ENCODE assay signal across 7 cellular contexts in genomic region chr7:102272075-102272916, GRCh38. TPM values are rescaled to one million over a fixed set of nuclear protein-coding genes. Genes with fewer than 3 reads are reported as not detected.
DNase-seq lines count a peak whose midpoint lies in the region; ATAC-seq and TF ChIP-seq lines count a peak whose summit lies in the region.

No MANE protein-coding gene starts in this region.

- TF ChIP-seq POLR2A in sigmoid colon (IDR thresholded peaks at IDR 0.05): no peak

- TF ChIP-seq EP300 in sigmoid colon (IDR thresholded peaks at IDR 0.05): no peak

- H3K27ac ChIP-seq in right atrium auricular region: no peak overlapping the region
- no peak overlapping the region for H3K27ac ChIP-seq in sigmoid colon

- WGBS in sigmoid colon, 2 donors: 47 to 51% methylated on average over 21 of the region's 21 CpGs

- no peak for ATAC-seq in HG03469 (IDR thresholded peaks at IDR 0.05; ENCODE audit: unreplicated experiment)

- no peaks in the 10 kb centered on the region for H3K4me1 ChIP-seq in right atrium auricular region
- H3K4me1 ChIP-seq in sigmoid colon: peaks cover 0 to 8% (median 7%) of the 10 kb centered on the region in 4 donors

- peak; percentile 93 for TF ChIP-seq CTCF in GM12865 (IDR thresholded peaks at IDR 0.05; ENCODE audit: insufficient read depth, low read depth, low read length, missing control alignments)
- TF ChIP-seq CTCF in right atrium auricular region (IDR thresholded peaks at IDR 0.05): peak; percentile 67 to 92
- TF ChIP-seq CTCF in sigmoid colon (IDR thresholded peaks at IDR 0.05): peak; percentile 80 to 94 (median 88)

- intact Hi-C loops in sigmoid colon (cut with DNase I): loop anchor here (1.0 kb wide), 3 partner anchors 584 to 730 kb away; no protein-coding TSS in a partner anchor

- H3K36me3 ChIP-seq in right atrium auricular region (no peaks in the 10 kb centered on the region), sigmoid colon (no peaks in the 10 kb centered on the region)

- no peaks in the 10 kb centered on the region for H3K27me3 ChIP-seq in right atrium auricular region
- no peaks in the 10 kb centered on the region for H3K27me3 ChIP-seq in sigmoid colon

- H3K4me3 ChIP-seq in GM12865 (ENCODE audit: low read depth, low read length) (no peak overlapping the region), right atrium auricular region (no peak overlapping the region), sigmoid colon (no peak overlapping the region)

- H3K9me3 ChIP-seq in right atrium auricular region: no peaks in the 10 kb centered on the region
- H3K9me3 ChIP-seq in sigmoid colon: no peaks in the 10 kb centered on the region

- DNase-seq in GM12865 (ENCODE audit: low read depth): peak; percentile 79
- peak; percentile 86 for DNase-seq in LoVo (ENCODE audit: low spot score)
- DNase-seq in T-helper 22 cell (ENCODE audit: low read depth): peak; percentile 37
- peak in 54 of 58 donors; percentile 4 to 85 (median 52) for DNase-seq in anterior cingulate cortex (lab: John Stamatoyannopoulos, UW)
- peak; percentile 78 for DNase-seq in right atrium auricular region (ENCODE audit: low spot score)
- DNase-seq in sigmoid colon: peak; percentile 85

RNA-seq across cellular contexts. Expression of gene SH2B2, which starts 14.4 kb away (rescaled TPM):
- total RNA-seq in right atrium auricular region: 1 to 10 TPM; 1.3 to 2.6 TPM
- total RNA-seq in sigmoid colon: 10 to 100 TPM in 1 of 4 donors, 1 to 10 TPM in 3; 1.1 to 10.5 (median 5.5) TPM
- 1 to 10 TPM in 1 of 3 donors, not detected in 2; 4.6 TPM for polyA plus RNA-seq in sigmoid colon
